ENCODE assay signal across 20 cellular contexts in genomic region chr22:31445642-31446041, GRCh38. TPM values are rescaled to one million over a fixed set of nuclear protein-coding genes. Genes with fewer than 3 reads are reported as not detected.
DNase-seq lines count a peak whose midpoint lies in the region; ATAC-seq and TF ChIP-seq lines count a peak whose summit lies in the region.
"Had no signal": no experiment of that assay in that cellular context is flagged by ENCODE, and none has a peak within 500 bp of the region (broad histone marks: within the 10 kb centered on the region; RNA-seq: fewer than 3 reads in every experiment).

No MANE protein-coding gene starts in this region.

- peaks cover 68% of the 10 kb centered on the region for H3K36me3 ChIP-seq in left ventricle myocardium inferior
- H3K36me3 ChIP-seq in right atrium auricular region, result peaks cover 51% of the 10 kb centered on the region

- H3K4me3 ChIP-seq in left ventricle myocardium inferior, result no peak overlapping the region
- H3K4me3 ChIP-seq in right atrium auricular region, result no peak overlapping the region
- H3K4me3 ChIP-seq: BLaER1, MG63 had no signal

- no peak for DNase-seq in activated T-cell treated with anti-CD3 and anti-CD28 coated beads, Interleukin-2, amount 50 U/mL, for 24 hours
- DNase-seq in activated T-cell treated with anti-CD3 and anti-CD28 coated beads, Interleukin-2, amount 50 U/mL, for 1 hour, result no peak
- DNase-seq in left ventricle myocardium inferior (no peak), right atrium auricular region (ENCODE audit: low spot score) (no peak), kidney glomerular epithelial cell (lab: John Stamatoyannopoulos, UW) (no peak), hypothalamus (lab: John Stamatoyannopoulos, UW) (no peak)
- DNase-seq in stimulated activated effector memory CD8-positive, alpha-beta T cell treated with anti-CD3 and anti-CD28 coated beads, Interleukin-12 subunit alpha, Interleukin-12 subunit beta, amount 100 ng/mL, for 72 hours (ENCODE audit: low spot score in 2 of 2), result no peak
- DNase-seq: GOT3; IMR-90; Karpas-422; MG63; NCI-H1092; NCI-H1436 treated with DMSO at 0.1 percent for 48 hours; NCI-H2029; NCI-H2171 treated with DMSO at 0.1 percent for 48 hours; NK-92 treated with Interleukin-12 subunit alpha and Interleukin-12 subunit beta, amount 100 ng/mL, for 24 hours had no signal

- no peaks in the 10 kb centered on the region for H3K9me3 ChIP-seq in left ventricle myocardium inferior (replicated peaks)
- no peaks in the 10 kb centered on the region for H3K9me3 ChIP-seq in right atrium auricular region
- H3K9me3 ChIP-seq: BLaER1, MG63 had no signal

- TF ChIP-seq CTCF in left ventricle myocardium inferior (IDR thresholded peaks at IDR 0.05; ENCODE audit: borderline replicate concordance) (no peak), right atrium auricular region (IDR thresholded peaks at IDR 0.05) (no peak)

- H3K27ac Mint-ChIP-seq in activated T-cell treated with anti-CD3 and anti-CD28 coated beads, Interleukin-2, amount 50 U/mL, for 24 hours, result peak overlapping the region; percentile 76
- peak overlapping the region; percentile 75 for H3K27ac Mint-ChIP-seq in activated T-helper 17 cell treated with anti-CD3 and anti-CD28 coated beads, Interleukin-2, amount 50 U/mL, for 72 hours
- H3K27ac Mint-ChIP-seq in stimulated activated effector memory CD8-positive, alpha-beta T cell treated with anti-CD3 and anti-CD28 coated beads, Interleukin-12 subunit alpha, Interleukin-12 subunit beta, amount 100 ng/mL, for 72 hours, result peak overlapping the region; percentile 86

- H3K27me3 ChIP-seq in left ventricle myocardium inferior (ENCODE audit: low read depth), result no peaks in the 10 kb centered on the region
- H3K27me3 ChIP-seq in right atrium auricular region, result no peaks in the 10 kb centered on the region
- H3K27me3 ChIP-seq: BLaER1, MG63 had no signal

- H3K9me3 Mint-ChIP-seq in activated T-cell treated with anti-CD3 and anti-CD28 coated beads, Interleukin-2, amount 50 U/mL, for 24 hours, result no peaks in the 10 kb centered on the region
- H3K9me3 Mint-ChIP-seq in activated T-helper 17 cell treated with anti-CD3 and anti-CD28 coated beads, Interleukin-2, amount 50 U/mL, for 72 hours, result no peaks in the 10 kb centered on the region
- H3K9me3 Mint-ChIP-seq in stimulated activated effector memory CD8-positive, alpha-beta T cell treated with anti-CD3 and anti-CD28 coated beads, Interleukin-12 subunit alpha, Interleukin-12 subunit beta, amount 100 ng/mL, for 72 hours, result no peaks in the 10 kb centered on the region

- H3K4me1 Mint-ChIP-seq in activated T-cell treated with anti-CD3 and anti-CD28 coated beads, Interleukin-2, amount 50 U/mL, for 24 hours (ENCODE audit: low read depth), result peaks cover 3% of the 10 kb centered on the region
- H3K4me1 Mint-ChIP-seq in activated T-helper 17 cell treated with anti-CD3 and anti-CD28 coated beads, Interleukin-2, amount 50 U/mL, for 72 hours, result peaks cover 9% of the 10 kb centered on the region
- H3K4me1 Mint-ChIP-seq in stimulated activated effector memory CD8-positive, alpha-beta T cell treated with anti-CD3 and anti-CD28 coated beads, Interleukin-12 subunit alpha, Interleukin-12 subunit beta, amount 100 ng/mL, for 72 hours, result peaks cover 6% of the 10 kb centered on the region

- peak; percentile 45 for ATAC-seq in activated T-helper 17 cell treated with anti-CD3 and anti-CD28 coated beads, Interleukin-2, amount 50 U/mL, for 72 hours (replicated peaks)
- peak; percentile 74 for ATAC-seq in stimulated activated effector memory CD8-positive, alpha-beta T cell treated with anti-CD3 and anti-CD28 coated beads, Interleukin-12 subunit alpha, Interleukin-12 subunit beta, amount 100 ng/mL, for 72 hours
- ATAC-seq: HCT116, Right ventricle myocardium inferior had no signal

- no peak overlapping the region for H3K4me3 Mint-ChIP-seq in activated T-cell treated with anti-CD3 and anti-CD28 coated beads, Interleukin-2, amount 50 U/mL, for 24 hours
- H3K4me3 Mint-ChIP-seq in activated T-helper 17 cell treated with anti-CD3 and anti-CD28 coated beads, Interleukin-2, amount 50 U/mL, for 72 hours, result no peak overlapping the region
- no peak overlapping the region for H3K4me3 Mint-ChIP-seq in stimulated activated effector memory CD8-positive, alpha-beta T cell treated with anti-CD3 and anti-CD28 coated beads, Interleukin-12 subunit alpha, Interleukin-12 subunit beta, amount 100 ng/mL, for 72 hours

- H3K27ac ChIP-seq in left ventricle myocardium inferior (replicated peaks), result peak overlapping the region; percentile 79
- peak overlapping the region in 1 of 2 donors; percentile 83 for H3K27ac ChIP-seq in right atrium auricular region
- H3K27ac ChIP-seq: BLaER1 had no signal

- H3K36me3 Mint-ChIP-seq in activated T-cell treated with anti-CD3 and anti-CD28 coated beads, Interleukin-2, amount 50 U/mL, for 24 hours (ENCODE audit: low read depth), result peaks cover 100% of the 10 kb centered on the region
- peaks cover 97% of the 10 kb centered on the region for H3K36me3 Mint-ChIP-seq in activated T-helper 17 cell treated with anti-CD3 and anti-CD28 coated beads, Interleukin-2, amount 50 U/mL, for 72 hours (ENCODE audit: low read depth)
- H3K36me3 Mint-ChIP-seq in stimulated activated effector memory CD8-positive, alpha-beta T cell treated with anti-CD3 and anti-CD28 coated beads, Interleukin-12 subunit alpha, Interleukin-12 subunit beta, amount 100 ng/mL, for 72 hours, result peaks cover 92% of the 10 kb centered on the region

- no peaks in the 10 kb centered on the region for H3K27me3 Mint-ChIP-seq in activated T-cell treated with anti-CD3 and anti-CD28 coated beads, Interleukin-2, amount 50 U/mL, for 24 hours
- H3K27me3 Mint-ChIP-seq in activated T-helper 17 cell treated with anti-CD3 and anti-CD28 coated beads, Interleukin-2, amount 50 U/mL, for 72 hours, result no peaks in the 10 kb centered on the region

- intact Hi-C loops in left ventricle myocardium inferior (cut with micrococcal nuclease), result no loop called here

- H3K4me1 ChIP-seq in left ventricle myocardium inferior (peaks cover 83% of the 10 kb centered on the region), right atrium auricular region (peaks cover 0 to 35% of the 10 kb centered on the region in 2 donors)

RNA-seq across cellular contexts. Expression of gene EIF4ENIF1, which starts 44.0 kb away (rescaled TPM):
- total RNA-seq in left ventricle myocardium inferior, result 29.0 TPM
- 10 to 100 TPM in 1 of 2 donors, 1 to 10 TPM in 1; 9.0 to 14.6 TPM for total RNA-seq in right atrium auricular region
- total RNA-seq in activated T-helper 17 cell treated with anti-CD3 and anti-CD28 coated beads, Interleukin-2, amount 50 U/mL, for 72 hours, result 10 to 100 TPM; 31.5 to 41.0 TPM

RNA-seq across cellular contexts. Expression of gene DRG1, which starts 46.2 kb away (rescaled TPM):
- 58.0 TPM for total RNA-seq in left ventricle myocardium inferior
- 10 to 100 TPM; 63.6 to 95.7 TPM for total RNA-seq in right atrium auricular region
- 10 to 100 TPM; 97.4 to 99.4 TPM for total RNA-seq in activated T-helper 17 cell treated with anti-CD3 and anti-CD28 coated beads, Interleukin-2, amount 50 U/mL, for 72 hours

RNA-seq across cellular contexts. Expression of gene SFI1, which starts 50.7 kb away (rescaled TPM):
- total RNA-seq in left ventricle myocardium inferior (6.8 TPM), right atrium auricular region (1 to 10 TPM; 6.5 to 6.8 TPM)
- total RNA-seq in activated T-helper 17 cell treated with anti-CD3 and anti-CD28 coated beads, Interleukin-2, amount 50 U/mL, for 72 hours, result 100 to 1,000 TPM; 125 to 349 TPM

Comparison
In these comparisons a context has a peak if more than half of its experiments do, and no peak if none do; other contexts are left out.
1. RNA of gene SFI1, which starts 50.7 kb away (total RNA-seq): 125 to 349 TPM in activated T-helper 17 cell treated with anti-CD3 and anti-CD28 coated beads, Interleukin-2, amount 50 U/mL, for 72 hours; 6.5 to 6.8 TPM in right atrium auricular region and 6.8 TPM in left ventricle myocardium inferior (single experiment); every median in the first group is over 10 times any median in the second.
2. Peak in every context shown above with its lines, with median percentiles within 50 percentile points of each other: H3K27ac Mint-ChIP-seq.